23 cellular contexts compared by ENCODE assay signal in genomic region chr20:2304180-2304579, GRCh38. TPM values are rescaled to one million over a fixed set of nuclear protein-coding genes. Genes with fewer than 3 reads are reported as not detected.
A peak's percentile ranks its signal among the peaks of the same experiment; 100 is the strongest.
DNase-seq lines count a peak whose midpoint lies in the region; ATAC-seq, FAIRE-seq and TF ChIP-seq lines count a peak whose summit lies in the region.
"Had no signal": no experiment of that assay in that cellular context is flagged by ENCODE, and none has a peak within 500 bp of the region (broad histone marks: within the 10 kb centered on the region; RNA-seq: fewer than 3 reads in every experiment).

No MANE protein-coding gene starts in this region.

- no peak for TF ChIP-seq RAD21 in A549 (conservative IDR thresholded peaks at IDR 0.05 in 1 of 2, IDR thresholded peaks at IDR 0.05 in 1 of 2)

- no peak for DNase-seq in A549 (ENCODE audit: low read depth in 1 of 2, low spot score in 1 of 2)
- peak; percentile 67 for DNase-seq in posterior vena cava (ENCODE audit: low spot score)
- DNase-seq in NCI-H1417 (lab: John Stamatoyannopoulos, UW) = no peak
- DNase-seq in activated CD4-positive, alpha-beta T cell treated with anti-CD3 and anti-CD28 coated beads, Interleukin-2, amount 10 ng/mL, durations not matched to agents 24 days and 14 days = no peak
- DNase-seq: ACHN; AML-193; BE2C; C1 segment of cervical spinal cord; Caco-2; CD4-positive, CD25-positive, alpha-beta regulatory T cell; CD8-positive, alpha-beta T cell; DMS153; DND-41; GM23248; H7; HCEC 1CT had no signal

- H3K9me3 Mint-ChIP-seq in activated CD4-positive, alpha-beta T cell treated with anti-CD3 and anti-CD28 coated beads, Interleukin-2, amount 10 ng/mL, durations not matched to agents 24 days and 14 days = no peaks in the 10 kb centered on the region
- H3K9me3 Mint-ChIP-seq: CD4-positive, CD25-positive, alpha-beta regulatory T cell; CD8-positive, alpha-beta T cell had no signal

- H3K27ac ChIP-seq in 22Rv1 (peak overlapping the region; percentile 75), A549 (peak overlapping the region; percentile 32 to 73; a peak in 5 of 6 replicates), VCaP (peak overlapping the region; percentile 23; the same call in 1 of the 2 replicates)
- H3K27ac ChIP-seq: GM23248 had no signal

- peaks cover 64% of the 10 kb centered on the region for H3K4me1 ChIP-seq in A549
- H3K4me1 ChIP-seq: BE2C had no signal

- H3K4me2 ChIP-seq in A549 = peak overlapping the region; percentile 50

- no peak for TF ChIP-seq POLR2A in A549 (IDR thresholded peaks at IDR 0.05; ENCODE audit: low read length)

- TF ChIP-seq CTCF in 22Rv1 (IDR thresholded peaks at IDR 0.05) (no peak), A549 (IDR thresholded peaks at IDR 0.05) (no peak), VCaP (conservative IDR thresholded peaks at IDR 0.05) (no peak)

- H3K27ac Mint-ChIP-seq in activated CD4-positive, alpha-beta T cell treated with anti-CD3 and anti-CD28 coated beads, Interleukin-2, amount 10 ng/mL, durations not matched to agents 24 days and 14 days = no peak overlapping the region
- H3K27ac Mint-ChIP-seq: CD4-positive, CD25-positive, alpha-beta regulatory T cell; CD8-positive, alpha-beta T cell had no signal

- peak in 1 of 2 experiments; percentile 13; a peak in 2 of 6 replicates for ATAC-seq in A549
- ATAC-seq: CD8-positive, alpha-beta T cell had no signal

- peaks cover 3% of the 10 kb centered on the region for H3K4me1 Mint-ChIP-seq in activated CD4-positive, alpha-beta T cell treated with anti-CD3 and anti-CD28 coated beads, Interleukin-2, amount 10 ng/mL, durations not matched to agents 24 days and 14 days

- CTCF ChIA-PET in A549 (lab: Yijun Ruan, JAX) = interaction anchor here (0.6 to 4.0 kb wide), 4 partner anchors 8 to 474 kb away, joined by 3 to 14 read pairs (median 4); partner anchors contain the start of gene TGM3

- no peak for TF ChIP-seq EP300 in A549 (IDR thresholded peaks at IDR 0.05)

- no peaks in the 10 kb centered on the region for H3K9me3 ChIP-seq in A549
- H3K9me3 ChIP-seq: BE2C, Caco-2 had no signal

- intact Hi-C loops in posterior vena cava (cut with DNase I) = no loop called here
- intact Hi-C loops in activated CD4-positive, alpha-beta T cell treated with anti-CD3 and anti-CD28 coated beads, Interleukin-2, amount 10 ng/mL, durations not matched to agents 24 days and 14 days (cut with micrococcal nuclease) = no loop called here

- POLR2A ChIA-PET in A549 (lab: Yijun Ruan, JAX) = no interaction called here

- no peak overlapping the region for H3K4me3 ChIP-seq in A549
- H3K4me3 ChIP-seq: GM23248 had no signal

- H3K27me3 Mint-ChIP-seq in activated CD4-positive, alpha-beta T cell treated with anti-CD3 and anti-CD28 coated beads, Interleukin-2, amount 10 ng/mL, durations not matched to agents 24 days and 14 days = peaks cover 3% of the 10 kb centered on the region

- H3K4me3 Mint-ChIP-seq in activated CD4-positive, alpha-beta T cell treated with anti-CD3 and anti-CD28 coated beads, Interleukin-2, amount 10 ng/mL, durations not matched to agents 24 days and 14 days = no peak overlapping the region
- H3K4me3 Mint-ChIP-seq: CD4-positive, CD25-positive, alpha-beta regulatory T cell; CD8-positive, alpha-beta T cell had no signal

- no peaks in the 10 kb centered on the region for H3K36me3 Mint-ChIP-seq in activated CD4-positive, alpha-beta T cell treated with anti-CD3 and anti-CD28 coated beads, Interleukin-2, amount 10 ng/mL, durations not matched to agents 24 days and 14 days (ENCODE audit: low read depth)
- H3K36me3 Mint-ChIP-seq: CD4-positive, CD25-positive, alpha-beta regulatory T cell; CD8-positive, alpha-beta T cell had no signal

- 70% methylated on average over 7 of the region's 7 CpGs for WGBS in A549 (ENCODE audit: missing lambda C conversion rate)

- FAIRE-seq in A549 (lab: Jason Lieb, UNC) = no peak
- FAIRE-seq: A204.1, G401.6, GM12892, GM19239, H1 had no signal

TF ChIP-seq in A549, 52 proteins besides CTCF, POLR2A, EP300 and RAD21:
- TF ChIP-seq BCL3 (IDR thresholded peaks at IDR 0.05) (no peak), CBX8 (IDR thresholded peaks at IDR 0.05) (no peak), PHF8 (IDR thresholded peaks at IDR 0.05; ENCODE audit: borderline replicate concordance, low read depth) (no peak), MAZ (IDR thresholded peaks at IDR 0.05; ENCODE audit: borderline replicate concordance, low read depth, low read length) (no peak), ELK1 (IDR thresholded peaks at IDR 0.05; ENCODE audit: low read depth, low read length) (no peak), MAX (IDR thresholded peaks at IDR 0.05) (no peak), SMC3 (IDR thresholded peaks at IDR 0.05) (no peak)

RNA-seq across cellular contexts. Expression of gene TGM3, which starts 8.4 kb away (rescaled TPM):
- polyA plus RNA-seq in A549 (2011; rRNA removed) (0.14 and 0.24 TPM in 2 replicates), A549 (2017; fragmentation: RNase III; extraction: RNeasy Plus Mini Kit Qiagen cat#74134 plus additional on column Dnase treatment) (0.03 TPM in 1 of 3 replicates, not detected in the others)
- polyA plus RNA-seq in A549 (2012; cell fraction: cytosol; rRNA removed) = 0.01 TPM in 1 of 2 replicates, not detected in the other
- polyA plus RNA-seq in A549 (2012; cell fraction: nucleus; rRNA removed) = 0.06 and 0.10 TPM in 2 replicates
- 0.08 and 0.15 TPM in 2 replicates for polyA minus RNA-seq in A549 (2011; rRNA and poly(A)+ RNA removed)
- not detected for total RNA-seq in posterior vena cava
- total RNA-seq in activated CD4-positive, alpha-beta T cell treated with anti-CD3 and anti-CD28 coated beads, Interleukin-2, amount 10 ng/mL, durations not matched to agents 24 days and 14 days = not detected in 2 replicates
- total RNA-seq: CD4-positive, CD25-positive, alpha-beta regulatory T cell; CD8-positive, alpha-beta T cell; H1 had no signal
- polyA plus RNA-seq: CD4-positive, CD25-positive, alpha-beta regulatory T cell had no signal

Comparison
In these comparisons a context has a peak if more than half of its experiments do, and no peak if none do; other contexts are left out.
1. H3K27ac ChIP-seq: peak in every context shown above with its lines; median percentile 75 in 22Rv1; 52 in A549; 23 in VCaP.